ENCODE assay signal across 2 cellular contexts in genomic region chr18:74611791-74612190, GRCh38.
TF ChIP-seq lines count a peak whose summit lies in the region.

No MANE protein-coding gene starts in this region.

TF ChIP-seq in HepG2, 621 proteins besides CTCF, POLR2A, EP300 and RAD21:
- TF ChIP-seq PHB2 (IDR thresholded peaks at IDR 0.05; ENCODE audit: partially characterized antibody), result no peak
- TF ChIP-seq GTF2F1 (IDR thresholded peaks at IDR 0.05; ENCODE audit: low read length), result no peak
- TF ChIP-seq PAF1 (CRISPR knock-in tag; IDR thresholded peaks at IDR 0.05), result no peak
- no peak for TF ChIP-seq SMAD3 (CRISPR knock-in tag; IDR thresholded peaks at IDR 0.05)
- TF ChIP-seq XBP1 (CRISPR knock-in tag; IDR thresholded peaks at IDR 0.05), result no peak
- no peak for TF ChIP-seq ZBTB8A (CRISPR knock-in tag; IDR thresholded peaks at IDR 0.05; ENCODE audit: borderline replicate concordance, low read depth)
- TF ChIP-seq ZSCAN22 (CRISPR knock-in tag; IDR thresholded peaks at IDR 0.05), result no peak
- no peak for TF ChIP-seq NR2F2 (IDR thresholded peaks at IDR 0.05; ENCODE audit: borderline replicate concordance, low read depth)
- no peak for TF ChIP-seq E2F1 (CRISPR knock-in tag; IDR thresholded peaks at IDR 0.05)
- no peak for TF ChIP-seq PLRG1 (conservative IDR thresholded peaks at IDR 0.05)
- no peak for TF ChIP-seq ZNF280B (CRISPR knock-in tag; IDR thresholded peaks at IDR 0.05; ENCODE audit: borderline replicate concordance)
- no peak for TF ChIP-seq ZNF24 (IDR thresholded peaks at IDR 0.05)
- no peak for TF ChIP-seq TBX2 (CRISPR knock-in tag; IDR thresholded peaks at IDR 0.05; ENCODE audit: borderline replicate concordance)
- TF ChIP-seq PRDM15 (CRISPR knock-in tag; IDR thresholded peaks at IDR 0.05), result no peak
- TF ChIP-seq ZSCAN5A (CRISPR knock-in tag; IDR thresholded peaks at IDR 0.05; ENCODE audit: borderline replicate concordance), result no peak

TF ChIP-seq in H1, 55 proteins besides CTCF, POLR2A, EP300 and RAD21:
- TF ChIP-seq USF2 (IDR thresholded peaks at IDR 0.05; ENCODE audit: low read length), result no peak
- TF ChIP-seq YY1 (IDR thresholded peaks at IDR 0.05; ENCODE audit: low read depth, low read length), result no peak
- TF ChIP-seq TCF12 (IDR thresholded peaks at IDR 0.05; ENCODE audit: low read depth, low read length), result no peak
- no peak for TF ChIP-seq BRCA1 (IDR thresholded peaks at IDR 0.05; ENCODE audit: low read depth, low read length)
- TF ChIP-seq TAF7 (optimal IDR thresholded peaks at IDR 0.05; ENCODE audit: borderline replicate concordance, low read depth, low read length), result no peak
- TF ChIP-seq CBX5 (IDR thresholded peaks at IDR 0.05; ENCODE audit: low read depth, low read length), result no peak
- TF ChIP-seq SAP30 (IDR thresholded peaks at IDR 0.05; ENCODE audit: insufficient read depth, insufficient replicate concordance, low read length), result no peak
- TF ChIP-seq JUN (IDR thresholded peaks at IDR 0.05; ENCODE audit: low read depth, low read length), result no peak
- TF ChIP-seq SP1 (IDR thresholded peaks at IDR 0.05; ENCODE audit: low read depth, low read length), result no peak
- no peak for TF ChIP-seq HDAC6 (IDR thresholded peaks at IDR 0.05; ENCODE audit: low read depth, low read length)
